In genomic region chr3:44577354-44577952, GRCh38 we compare ENCODE assay signal across 1 cellular context. TPM values are rescaled to one million over a fixed set of nuclear protein-coding genes. Genes with fewer than 3 reads are reported as not detected.
"Had no signal": no experiment of that assay in that cellular context is flagged by ENCODE, and none has a peak within 500 bp of the region (broad histone marks: within the 10 kb centered on the region; RNA-seq: fewer than 3 reads in every experiment).

No MANE protein-coding gene starts in this region.

RNA-seq across cellular contexts. Expression of gene ZNF660, which starts 7.3 kb away (rescaled TPM):
- total RNA-seq: activated CD4-positive, alpha-beta memory T cell treated with anti-CD3 and anti-CD28 coated beads, Interleukin-2, amount 10 ng/mL, durations not matched to agents 7 days and 5 days had no signal
